33 cellular contexts compared by ENCODE assay signal in the genomic region with DNA sequence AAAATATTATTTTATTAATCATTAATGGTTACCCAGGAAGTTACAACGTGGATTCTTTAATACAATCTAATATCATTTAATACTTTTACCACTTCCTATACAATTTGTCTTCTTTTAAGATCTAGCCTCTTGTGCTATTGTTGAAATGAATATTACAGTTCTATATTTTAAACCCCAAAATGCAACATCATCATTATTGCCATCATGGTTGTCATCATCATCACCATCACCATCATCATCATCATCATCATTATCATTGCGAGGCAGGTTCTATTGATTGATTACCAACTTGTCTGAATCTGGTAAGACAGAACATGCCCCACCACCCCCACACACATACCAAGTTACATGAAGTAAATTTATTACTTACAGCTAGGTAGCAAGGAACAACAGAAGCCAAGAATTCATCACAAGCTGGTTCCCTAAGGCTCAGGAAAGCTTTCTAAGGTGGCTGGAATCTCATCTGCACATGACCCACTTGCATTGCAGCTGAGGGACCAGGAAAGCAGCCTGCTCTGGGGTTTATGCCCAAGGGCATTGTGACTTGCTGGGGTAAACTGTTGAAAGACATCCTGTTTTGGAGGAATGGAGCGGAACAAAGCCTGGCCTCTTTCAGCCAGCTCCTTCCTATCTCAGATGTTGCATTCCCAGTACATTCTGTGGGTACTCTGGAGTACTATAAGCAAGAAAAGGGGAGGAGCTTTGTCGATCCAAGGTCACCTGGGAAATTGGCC.
"Had no signal": no experiment of that assay in that cellular context is flagged by ENCODE, and none has a peak within 500 bp of the region (broad histone marks: within the 10 kb centered on the region; RNA-seq: fewer than 3 reads in every experiment).

No MANE protein-coding gene starts in this region.

- H3K4me1 ChIP-seq: body of pancreas, esophagus squamous epithelium, sigmoid colon, thyroid gland, upper lobe of left lung, vagina had no signal

- H3K27ac ChIP-seq: body of pancreas, epithelial cell of prostate, esophagus squamous epithelium, ovary, sigmoid colon, thyroid gland, upper lobe of left lung, vagina, WERI-Rb-1 had no signal

- H3K27me3 Mint-ChIP-seq: activated CD4-positive, alpha-beta T cell treated with anti-CD3 and anti-CD28 coated beads, Interleukin-2, amount 10 ng/mL, durations not matched to agents 7 days and 5 days; activated CD8-positive, alpha-beta T cell treated with anti-CD3 and anti-CD28 coated beads for 36 hours; activated naive CD8-positive, alpha-beta T cell; naive thymus-derived CD4-positive, alpha-beta T cell; progenitor cell of endocrine pancreas; stimulated activated memory B cell treated with anti-CD40 and anti-IgM and Interleukin-4, amounts not matched to agents 10 μg/mL and 1 μg/mL and 100 μg/mL, for 72 hours; stimulated activated naive CD8-positive, alpha-beta T cell treated with anti-CD3 and anti-CD28 coated beads, Interleukin-15, amount 100 ng/mL, for 72 hours had no signal

- H3K4me1 Mint-ChIP-seq: activated CD4-positive, alpha-beta T cell treated with anti-CD3 and anti-CD28 coated beads, Interleukin-2, amount 10 ng/mL, durations not matched to agents 7 days and 5 days; naive thymus-derived CD4-positive, alpha-beta T cell; stimulated activated memory B cell treated with anti-CD40 and anti-IgM and Interleukin-4, amounts not matched to agents 10 μg/mL and 1 μg/mL and 100 μg/mL, for 72 hours; stimulated activated naive CD8-positive, alpha-beta T cell treated with anti-CD3 and anti-CD28 coated beads, Interleukin-15, amount 100 ng/mL, for 72 hours had no signal

- H3K9me3 ChIP-seq: body of pancreas, esophagus squamous epithelium, ovary, sigmoid colon, thyroid gland, upper lobe of left lung, vagina had no signal

- H3K4me3 Mint-ChIP-seq: activated CD4-positive, alpha-beta T cell treated with anti-CD3 and anti-CD28 coated beads, Interleukin-2, amount 10 ng/mL, durations not matched to agents 7 days and 5 days; activated CD8-positive, alpha-beta T cell treated with anti-CD3 and anti-CD28 coated beads for 36 hours; activated naive CD8-positive, alpha-beta T cell; activated T-cell treated with anti-CD3 and anti-CD28 coated beads, Interleukin-2, amount 50 U/mL, for 4 hours; naive thymus-derived CD4-positive, alpha-beta T cell; stimulated activated memory B cell treated with anti-CD40 and anti-IgM and Interleukin-4, amounts not matched to agents 10 μg/mL and 1 μg/mL and 100 μg/mL, for 72 hours; stimulated activated naive CD8-positive, alpha-beta T cell treated with anti-CD3 and anti-CD28 coated beads, Interleukin-15, amount 100 ng/mL, for 72 hours; T-helper 1 cell treated with Interleukin-12 subunit alpha and Interleukin-12 subunit beta and Interleukin-4 antibody, amounts not matched to agents 30 μg/mL and 1 μg/mL, for 36 hours had no signal

- H3K36me3 Mint-ChIP-seq: activated naive CD8-positive, alpha-beta T cell; naive thymus-derived CD4-positive, alpha-beta T cell; stimulated activated memory B cell treated with anti-CD40 and anti-IgM and Interleukin-4, amounts not matched to agents 10 μg/mL and 1 μg/mL and 100 μg/mL, for 72 hours had no signal

- H3K27me3 ChIP-seq: body of pancreas, esophagus squamous epithelium, ovary, sigmoid colon, thyroid gland, upper lobe of left lung, vagina had no signal

- H3K9me3 Mint-ChIP-seq: activated CD4-positive, alpha-beta T cell treated with anti-CD3 and anti-CD28 coated beads, Interleukin-2, amount 10 ng/mL, durations not matched to agents 7 days and 5 days; activated T-cell treated with anti-CD3 and anti-CD28 coated beads, Interleukin-2, amount 50 U/mL, for 4 hours; stimulated activated memory B cell treated with anti-CD40 and anti-IgM and Interleukin-4, amounts not matched to agents 10 μg/mL and 1 μg/mL and 100 μg/mL, for 72 hours; T-helper 1 cell treated with Interleukin-12 subunit alpha and Interleukin-12 subunit beta and Interleukin-4 antibody, amounts not matched to agents 30 μg/mL and 1 μg/mL, for 36 hours had no signal

- FAIRE-seq: colon, small intestine, TTC549 had no signal

- ATAC-seq: activated CD8-positive, alpha-beta T cell treated with anti-CD3 and anti-CD28 coated beads for 36 hours; activated T-cell treated with anti-CD3 and anti-CD28 coated beads, Interleukin-2, amount 50 U/mL, for 4 hours; body of pancreas; naive thymus-derived CD4-positive, alpha-beta T cell; stimulated activated memory B cell treated with anti-CD40 and anti-IgM and Interleukin-4, amounts not matched to agents 10 μg/mL and 1 μg/mL and 100 μg/mL, for 72 hours; stimulated activated naive CD8-positive, alpha-beta T cell treated with anti-CD3 and anti-CD28 coated beads, Interleukin-15, amount 100 ng/mL, for 72 hours had no signal

- H3K27ac Mint-ChIP-seq: activated CD4-positive, alpha-beta T cell treated with anti-CD3 and anti-CD28 coated beads, Interleukin-2, amount 10 ng/mL, durations not matched to agents 7 days and 5 days; activated CD8-positive, alpha-beta T cell treated with anti-CD3 and anti-CD28 coated beads for 36 hours; activated naive CD8-positive, alpha-beta T cell; naive thymus-derived CD4-positive, alpha-beta T cell; progenitor cell of endocrine pancreas; stimulated activated memory B cell treated with anti-CD40 and anti-IgM and Interleukin-4, amounts not matched to agents 10 μg/mL and 1 μg/mL and 100 μg/mL, for 72 hours; stimulated activated naive CD8-positive, alpha-beta T cell treated with anti-CD3 and anti-CD28 coated beads, Interleukin-15, amount 100 ng/mL, for 72 hours; T-helper 1 cell treated with Interleukin-12 subunit alpha and Interleukin-12 subunit beta and Interleukin-4 antibody, amounts not matched to agents 30 μg/mL and 1 μg/mL, for 36 hours had no signal

- H3K36me3 ChIP-seq: esophagus squamous epithelium, ovary, sigmoid colon, thyroid gland, upper lobe of left lung, vagina, WERI-Rb-1 had no signal

- H3K4me3 ChIP-seq: body of pancreas, esophagus squamous epithelium, ovary, sigmoid colon, thyroid gland, upper lobe of left lung, vagina had no signal

- DNase-seq: activated CD4-positive, alpha-beta T cell treated with anti-CD3 and anti-CD28 coated beads, Interleukin-2, amount 10 ng/mL, durations not matched to agents 7 days and 5 days; activated CD4-positive, CD25-positive, alpha-beta regulatory T cell treated with anti-CD3 and anti-CD28 coated beads, Interleukin-2, amount 50 U/mL, for 72 hours; activated CD8-positive, alpha-beta T cell treated with anti-CD3 and anti-CD28 coated beads for 36 hours; activated naive CD4-positive, alpha-beta T cell; activated T-cell treated with anti-CD3 and anti-CD28 coated beads, Interleukin-2, amount 50 U/mL, for 4 hours; aorta; body of pancreas; dermis blood vessel endothelial cell; effector CD4-positive, alpha-beta T cell; esophagus squamous epithelium; kidney; midbrain; naive thymus-derived CD4-positive, alpha-beta T cell; ovary; retina; sigmoid colon; small intestine; stimulated activated CD4-positive, alpha-beta T cell treated with anti-CD3 and anti-CD28 coated beads, Interleukin-4, amount 100 ng/mL, for 4 hours; stimulated activated CD8-positive, alpha-beta memory T cell treated with anti-CD3 and anti-CD28 coated beads, Interleukin-4, amount 100 ng/mL, for 48 hours; stimulated activated naive CD8-positive, alpha-beta T cell treated with anti-CD3 and anti-CD28 coated beads, Interleukin-15, amount 100 ng/mL, for 72 hours; substantia nigra; T-helper 9 cell; thyroid gland; upper lobe of left lung; WERI-Rb-1 had no signal
